Comparison of ENCODE assay signal across 21 cellular contexts in the genomic region with DNA sequence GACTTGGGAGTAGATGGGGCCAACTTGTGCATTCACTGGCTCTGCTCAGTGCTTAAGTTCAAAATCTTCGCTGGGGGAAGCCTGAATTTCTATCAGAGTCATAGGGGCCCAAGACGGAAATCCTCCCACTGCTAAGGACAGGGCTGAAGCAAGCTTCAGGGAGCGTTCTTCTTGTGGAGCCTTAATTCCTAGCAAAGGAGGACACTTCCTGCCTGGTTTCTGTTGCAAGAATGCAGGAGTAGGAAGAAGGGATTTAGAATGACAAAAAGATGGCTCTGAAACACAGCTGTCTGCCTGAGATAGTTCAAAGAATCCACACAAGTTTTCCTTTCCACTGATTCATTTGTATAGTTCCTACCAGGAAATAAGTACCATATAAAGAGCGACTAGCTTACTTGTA. TPM values are rescaled to one million over a fixed set of nuclear protein-coding genes. Genes with fewer than 3 reads are reported as not detected.
DNase-seq lines count a peak whose midpoint lies in the region; TF ChIP-seq lines count a peak whose summit lies in the region.
"Had no signal": no experiment of that assay in that cellular context is flagged by ENCODE, and none has a peak within 500 bp of the region (broad histone marks: within the 10 kb centered on the region; RNA-seq: fewer than 3 reads in every experiment).

No MANE protein-coding gene starts in this region.

- H3K27ac ChIP-seq in H9 (ENCODE audit: insufficient read length, low read depth, low read length), result no peak overlapping the region
- H3K27ac ChIP-seq in endodermal cell (ENCODE audit: low read depth, low read length), result no peak overlapping the region
- peak overlapping the region; percentile 1 for H3K27ac ChIP-seq in neuronal stem cell (replicated peaks; ENCODE audit: low read length)

- H3K36me3 Mint-ChIP-seq in H9 (ENCODE audit: insufficient read depth in 1 of 3, low read depth in 3 of 3), result peaks cover 33 to 81% (median 65%) of the 10 kb centered on the region in 3 experiments
- H3K36me3 Mint-ChIP-seq in endodermal cell (ENCODE audit: low read depth), result peaks cover 76% of the 10 kb centered on the region

- WGBS in H9 (ENCODE audit: extremely low coverage, insufficient read length, low lambda C conversion rate), result no CpG with 5 or more reads among the region's 4 CpGs
- 75 to 88% methylated on average over 3 to 4 of the region's 4 CpGs for WGBS in endodermal cell (ENCODE audit: insufficient coverage in 1 of 2, insufficient read length in 1 of 2), 2 experiments
- no CpG with 5 or more reads among the region's 4 CpGs for WGBS in neuronal stem cell (ENCODE audit: extremely low coverage in 2 of 2, insufficient read length in 2 of 2, insufficient replicate concordance in 1 of 2), 2 donors
- 88 to 89% methylated on average over 4 of the region's 4 CpGs for WGBS in lower leg skin, 2 donors

- H3K4me2 ChIP-seq in H9 (ENCODE audit: insufficient read depth, insufficient read length, low read length) (no peak overlapping the region), Loucy (ENCODE audit: low read depth, low read length, poor library complexity, severe bottlenecking) (no peak overlapping the region), neuronal stem cell (ENCODE audit: insufficient read depth, low read length, poor library complexity, severe bottlenecking) (no peak overlapping the region)

- H3K79me1 ChIP-seq in H9 (ENCODE audit: insufficient read depth, low read depth, low read length, poor library complexity, severe bottlenecking), result no peaks in the 10 kb centered on the region
- peaks cover 2% of the 10 kb centered on the region for H3K79me1 ChIP-seq in neuronal stem cell (ENCODE audit: low read depth, low read length)

- no peaks in the 10 kb centered on the region for H3K9me3 ChIP-seq in H9 (ENCODE audit: control insufficient read depth, low read depth, low read length)
- H3K9me3 ChIP-seq in Loucy (ENCODE audit: insufficient read depth, low read depth, low read length), result no peaks in the 10 kb centered on the region
- no peaks in the 10 kb centered on the region for H3K9me3 ChIP-seq in endodermal cell (ENCODE audit: control insufficient read depth, low read length)
- peaks cover 0 to 2% of the 10 kb centered on the region in 2 donors for H3K9me3 ChIP-seq in neuronal stem cell (replicated peaks in 1 of 2; ENCODE audit: control insufficient read depth in 2 of 2, insufficient read depth in 1 of 2, low read depth in 1 of 2, low read length in 2 of 2)

- TF ChIP-seq POLR2A in lower leg skin (IDR thresholded peaks at IDR 0.05), result no peak

- H2BK20ac ChIP-seq in H9 (ENCODE audit: low read depth, low read length, poor library complexity, severe bottlenecking), result no peak overlapping the region

- H3K4ac ChIP-seq in H9 (ENCODE audit: low read depth, low read length) (no peak overlapping the region), neuronal stem cell (ENCODE audit: low read length) (no peak overlapping the region)

- H3K79me2 ChIP-seq in H9 (ENCODE audit: insufficient read depth, low read length) (no peaks in the 10 kb centered on the region), Loucy (ENCODE audit: insufficient read depth, low read length) (peaks cover 9% of the 10 kb centered on the region; the same call in 1 of the 2 replicates)

- H3K4me3 Mint-ChIP-seq in H9 (peak overlapping the region in 1 of 2 experiments; percentile 33; a peak in 3 of 5 replicates), endodermal cell (no peak overlapping the region)
- H3K4me3 Mint-ChIP-seq: CD4-positive, CD25-positive, alpha-beta regulatory T cell had no signal

- H3K27me3 Mint-ChIP-seq in H9 (ENCODE audit: low read depth), result no peaks in the 10 kb centered on the region
- H3K27me3 Mint-ChIP-seq in endodermal cell (ENCODE audit: insufficient read depth), result no peaks in the 10 kb centered on the region
- H3K27me3 Mint-ChIP-seq: CD4-positive, CD25-positive, alpha-beta regulatory T cell had no signal

- H2BK12ac ChIP-seq in H9 (ENCODE audit: insufficient read length, low read depth, low read length) (no peak overlapping the region), neuronal stem cell (ENCODE audit: low read length) (no peak overlapping the region)

- H4K8ac ChIP-seq in H9 (replicated peaks; ENCODE audit: insufficient read length, low read depth, low read length) (no peak overlapping the region), neuronal stem cell (ENCODE audit: low read depth, low read length) (no peak overlapping the region)

- H2BK120ac ChIP-seq in H9 (ENCODE audit: low read depth, low read length, poor library complexity, severe bottlenecking) (no peak overlapping the region), neuronal stem cell (ENCODE audit: low read depth, low read length) (no peak overlapping the region)

- no peaks in the 10 kb centered on the region for H3K23me2 ChIP-seq in H9 (ENCODE audit: insufficient read length, low read depth, low read length, poor library complexity, severe bottlenecking)

- H3K27me3 ChIP-seq in H9 (ENCODE audit: insufficient read depth, low read length), result no peaks in the 10 kb centered on the region
- no peaks in the 10 kb centered on the region for H3K27me3 ChIP-seq in Loucy (ENCODE audit: insufficient read depth, low read length, poor library complexity, severe bottlenecking)
- H3K27me3 ChIP-seq in endodermal cell (ENCODE audit: control insufficient read depth, insufficient read depth, low read length, poor library complexity, severe bottlenecking), result no peaks in the 10 kb centered on the region
- H3K27me3 ChIP-seq in neuronal stem cell (ENCODE audit: control insufficient read depth in 3 of 3, insufficient read depth in 3 of 3, low read depth in 1 of 3, low read length in 3 of 3), result no peaks in the 10 kb centered on the region

- H3K9ac ChIP-seq in H9 (ENCODE audit: extremely low read depth, insufficient read length, low read length) (no peak overlapping the region), Loucy (ENCODE audit: low read depth, low read length, poor library complexity, severe bottlenecking) (peak overlapping the region; percentile 41), endodermal cell (ENCODE audit: extremely low read depth, low read length, poor library complexity, severe bottlenecking) (no peak overlapping the region), neuronal stem cell (ENCODE audit: low read depth, low read length, poor library complexity) (no peak overlapping the region)

- H3K14ac ChIP-seq in H9 (ENCODE audit: insufficient read depth, low read length) (no peak overlapping the region), neuronal stem cell (ENCODE audit: low read length) (no peak overlapping the region)

- peaks cover 47% of the 10 kb centered on the region for H3K36me3 ChIP-seq in Loucy (ENCODE audit: insufficient read depth, low read length)
- H3K36me3 ChIP-seq in endodermal cell (ENCODE audit: control insufficient read depth, insufficient read depth, low read length), result peaks cover 90% of the 10 kb centered on the region
- H3K36me3 ChIP-seq in neuronal stem cell (replicated peaks in 1 of 2; ENCODE audit: control insufficient read depth in 2 of 2, insufficient read depth in 2 of 2, low read length in 2 of 2), result peaks cover 15 to 93% of the 10 kb centered on the region in 2 donors

- no peak overlapping the region for H3K23ac ChIP-seq in H9 (ENCODE audit: insufficient read length, low read depth, low read length)
- H3K23ac ChIP-seq in neuronal stem cell (ENCODE audit: low read depth, low read length, poor library complexity), result no peak overlapping the region

- H2AFZ ChIP-seq in H9 (ENCODE audit: low read length), result no peak overlapping the region
- no peak overlapping the region for H2AFZ ChIP-seq in Loucy (ENCODE audit: low read length)
- no peak overlapping the region for H2AFZ ChIP-seq in neuronal stem cell (ENCODE audit: low read length)

- no peak overlapping the region for H3K4me3 ChIP-seq in Loucy (ENCODE audit: low read length, poor library complexity, severe bottlenecking)
- H3K4me3 ChIP-seq in endodermal cell (ENCODE audit: low read length), result no peak overlapping the region
- H3K4me3 ChIP-seq in neuronal stem cell (ENCODE audit: low read length in 2 of 2), result no peak overlapping the region
- H3K4me3 ChIP-seq in lower leg skin (ENCODE audit: low read depth, poor library complexity, severe bottlenecking), result no peak overlapping the region

- H3K4me1 Mint-ChIP-seq in H9 (peaks cover 10 to 17% of the 10 kb centered on the region in 2 experiments), endodermal cell (peaks cover 5% of the 10 kb centered on the region)

- H2BK15ac ChIP-seq in H9 (ENCODE audit: low read depth, low read length), result no peak overlapping the region
- no peak overlapping the region for H2BK15ac ChIP-seq in neuronal stem cell (ENCODE audit: low read length)

- H3T11ph ChIP-seq in H9 (ENCODE audit: low read length), result no peak overlapping the region

- H3K9me3 Mint-ChIP-seq in H9 (no peaks in the 10 kb centered on the region), endodermal cell (no peaks in the 10 kb centered on the region)
- H3K9me3 Mint-ChIP-seq: CD4-positive, CD25-positive, alpha-beta regulatory T cell had no signal

- no peak overlapping the region for H4K91ac ChIP-seq in H9 (ENCODE audit: insufficient read length, low read depth, low read length)
- H4K91ac ChIP-seq in neuronal stem cell (ENCODE audit: low read depth, low read length, poor library complexity), result no peak overlapping the region

- H2BK5ac ChIP-seq in H9 (ENCODE audit: insufficient read length, low read length) (no peak overlapping the region), neuronal stem cell (ENCODE audit: low read length) (no peak overlapping the region)

- H2AK5ac ChIP-seq in H9 (ENCODE audit: insufficient read length, low read length) (no peak overlapping the region), neuronal stem cell (ENCODE audit: low read depth, low read length) (no peak overlapping the region)

- H3K27ac Mint-ChIP-seq in H9 (peak overlapping the region; percentile 73 to 93 (median 90)), endodermal cell (no peak overlapping the region)

- TF ChIP-seq CTCF in H9 (conservative IDR thresholded peaks at IDR 0.05) (no peak), Loucy (conservative IDR thresholded peaks at IDR 0.05; ENCODE audit: low read length) (no peak), endodermal cell (conservative IDR thresholded peaks at IDR 0.05) (no peak), lower leg skin (IDR thresholded peaks at IDR 0.05) (no peak)

- no peaks in the 10 kb centered on the region for H4K20me1 ChIP-seq in H9 (ENCODE audit: control insufficient read depth, insufficient read depth, insufficient read length)
- H4K20me1 ChIP-seq in Loucy (ENCODE audit: insufficient read depth, low read length, poor library complexity, severe bottlenecking), result no peaks in the 10 kb centered on the region

- H3F3A ChIP-seq in Loucy (ENCODE audit: low read depth), result no peaks in the 10 kb centered on the region

- intact Hi-C loops in lower leg skin (cut with DNase I; ENCODE audit: low total_unique reads), result no loop called here

- no peak overlapping the region for H3K56ac ChIP-seq in H9 (ENCODE audit: insufficient read length, low read depth, low read length)

- H3K9me2 ChIP-seq in Loucy (replicated peaks; ENCODE audit: low read depth, low read length), result no peaks in the 10 kb centered on the region

- no peak overlapping the region for H4K5ac ChIP-seq in H9 (ENCODE audit: insufficient read length, low read depth, low read length)

- no peak overlapping the region for H3K18ac ChIP-seq in H9 (ENCODE audit: insufficient read length, low read depth, low read length)
- H3K18ac ChIP-seq in neuronal stem cell (ENCODE audit: low read length), result no peak overlapping the region

- peaks cover 4% of the 10 kb centered on the region; the same call in 1 of the 2 replicates for H3K4me1 ChIP-seq in H9 (ENCODE audit: insufficient read depth, low read length)
- H3K4me1 ChIP-seq in Loucy (ENCODE audit: insufficient read depth, low read length, poor library complexity, severe bottlenecking), result peaks cover 27% of the 10 kb centered on the region
- no peaks in the 10 kb centered on the region for H3K4me1 ChIP-seq in endodermal cell (ENCODE audit: control insufficient read depth, insufficient read depth, low read length)
- H3K4me1 ChIP-seq in neuronal stem cell (ENCODE audit: control insufficient read depth in 2 of 2, insufficient read depth in 1 of 2, low read depth in 1 of 2, low read length in 2 of 2), result no peaks in the 10 kb centered on the region

- DNase-seq in H9, result no peak
- DNase-seq in endodermal cell, result peak; percentile 36
- DNase-seq in neuronal stem cell (ENCODE audit: low spot score), result no peak
- DNase-seq in SKM-1 (lab: John Stamatoyannopoulos, UW; ENCODE audit: unreplicated experiment), result no peak
- no peak for DNase-seq in lower leg skin (ENCODE audit: low spot score in 2 of 2)
- DNase-seq in superior temporal gyrus (ENCODE audit: extremely low spot score), result no peak
- DNase-seq: CD4-positive, CD25-positive, alpha-beta regulatory T cell; COR-L47; DMS 273 treated with DMSO at 0.1 percent for 48 hours; DMS79 treated with DMSO at 0.1 percent for 48 hours; HCEC 1CT; KG1; NCI-H1105; NCI-H2081; NCI-H2171; NCI-H345; NCI-H524; NCI-H774; NK-92 treated with Interleukin-12 subunit alpha and Interleukin-12 subunit beta, amount 100 ng/mL, for 24 hours; SIG-M5 had no signal

RNA-seq across cellular contexts. Expression of a gene that starts 26.4 kb away (rescaled TPM):
- total RNA-seq in H9 (2021) (102 and 103 TPM in 2 replicates), endodermal cell (100 to 1,000 TPM in 1 of 2 donors, 10 to 100 TPM in 1; 94.2 to 102 TPM), lower leg skin (10 to 100 TPM; 38.8 to 68.9 (median 64.9) TPM)
- polyA plus RNA-seq in endodermal cell (2013, experiment 1 of 2), result 107 TPM
- 106 TPM for polyA plus RNA-seq in endodermal cell (2013, experiment 2 of 2)
- 113 TPM for polyA plus RNA-seq in neuronal stem cell (2013, experiment 1 of 2)
- 110 TPM for polyA plus RNA-seq in neuronal stem cell (2013, experiment 2 of 2)

RNA-seq across cellular contexts. Expression of a gene that starts 26.7 kb away (rescaled TPM):
- total RNA-seq in H9 (2021), result 34.4 and 36.1 TPM in 2 replicates
- total RNA-seq in endodermal cell, result 10 to 100 TPM; 40.3 to 46.5 TPM
- 42.0 TPM for polyA plus RNA-seq in endodermal cell (2013, experiment 1 of 2)
- 38.2 TPM for polyA plus RNA-seq in endodermal cell (2013, experiment 2 of 2)
- polyA plus RNA-seq in neuronal stem cell (2013, experiment 1 of 2), result 50.6 TPM
- 55.6 TPM for polyA plus RNA-seq in neuronal stem cell (2013, experiment 2 of 2)
- total RNA-seq in lower leg skin, result 10 to 100 TPM; 23.8 to 31.2 (median 26.8) TPM
